In the genomic region with DNA sequence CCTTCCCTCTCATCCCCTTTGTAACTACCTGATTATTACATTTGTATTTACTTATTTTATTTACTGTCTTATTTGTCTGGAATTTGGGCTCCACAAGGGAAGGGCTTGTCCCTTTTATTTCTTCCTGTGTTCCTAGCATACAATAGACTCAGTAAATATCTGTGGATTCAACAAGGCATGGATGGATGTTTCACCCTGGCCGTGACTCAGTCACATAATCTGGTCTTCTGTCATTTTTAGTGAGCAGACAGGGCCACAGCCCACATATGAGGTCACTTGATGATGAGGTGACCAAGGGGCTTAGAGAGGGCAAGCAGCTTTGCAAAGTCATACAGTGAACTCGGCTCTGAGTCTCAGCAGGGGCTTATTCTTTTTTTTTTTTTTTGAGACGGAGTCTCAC, we compare ENCODE assay signal across 15 cellular contexts. TPM values are rescaled to one million over a fixed set of nuclear protein-coding genes. Genes with fewer than 3 reads are reported as not detected.
DNase-seq lines count a peak whose midpoint lies in the region; ATAC-seq, FAIRE-seq and TF ChIP-seq lines count a peak whose summit lies in the region.
"Had no signal": no experiment of that assay in that cellular context is flagged by ENCODE, and none has a peak within 500 bp of the region (broad histone marks: within the 10 kb centered on the region; RNA-seq: fewer than 3 reads in every experiment).

No MANE protein-coding gene starts in this region.

- H3K27me3 Mint-ChIP-seq in Caco-2 (ENCODE audit: insufficient read depth, unreplicated experiment): no peaks in the 10 kb centered on the region
- peaks cover 6% of the 10 kb centered on the region for H3K27me3 Mint-ChIP-seq in endothelial cell (ENCODE audit: unreplicated experiment)
- H3K27me3 Mint-ChIP-seq in neural crest cell (ENCODE audit: low read depth): no peaks in the 10 kb centered on the region
- no peaks in the 10 kb centered on the region for H3K27me3 Mint-ChIP-seq in activated CD4-positive, alpha-beta memory T cell treated with anti-CD3 and anti-CD28 coated beads, Interleukin-2, amount 10 ng/mL, durations not matched to agents 7 days and 5 days

- H3K4me1 ChIP-seq in Caco-2: peaks cover 76% of the 10 kb centered on the region

- intact Hi-C loops in Caco-2 (cut with micrococcal nuclease; ENCODE audit: unreplicated experiment): no loop called here

- H3K36me3 Mint-ChIP-seq in Caco-2 (ENCODE audit: insufficient read depth, unreplicated experiment): peaks cover 12% of the 10 kb centered on the region
- H3K36me3 Mint-ChIP-seq in endothelial cell (ENCODE audit: low read depth, unreplicated experiment): no peaks in the 10 kb centered on the region
- no peaks in the 10 kb centered on the region for H3K36me3 Mint-ChIP-seq in neural crest cell (ENCODE audit: low read depth)
- H3K36me3 Mint-ChIP-seq in activated CD4-positive, alpha-beta memory T cell treated with anti-CD3 and anti-CD28 coated beads, Interleukin-2, amount 10 ng/mL, durations not matched to agents 7 days and 5 days (ENCODE audit: low read depth): no peaks in the 10 kb centered on the region
- H3K36me3 Mint-ChIP-seq: CD4-positive, alpha-beta memory T cell had no signal

- CTCF ChIA-PET in Caco-2 (lab: Charles Lee): interaction anchor here (0.6 to 2.4 kb wide), 3 partner anchors 7 to 92 kb away, joined by 3 to 16 read pairs (median 11); a partner anchor contains a TSS
- CTCF ChIA-PET in activated CD4-positive, alpha-beta memory T cell treated with anti-CD3 and anti-CD28 coated beads, Interleukin-2, amount 10 ng/mL, durations not matched to agents 7 days and 5 days (lab: Charles Lee): interaction anchor here (2.3 kb wide), 1 partner anchor 13 kb away, joined by 8 read pairs; no protein-coding TSS in a partner anchor

- H3K4me1 Mint-ChIP-seq in Caco-2 (ENCODE audit: low read depth, unreplicated experiment) (peaks cover 48% of the 10 kb centered on the region), endothelial cell (ENCODE audit: unreplicated experiment) (peaks cover 23% of the 10 kb centered on the region), neural crest cell (peaks cover 46% of the 10 kb centered on the region)
- H3K4me1 Mint-ChIP-seq in activated CD4-positive, alpha-beta memory T cell treated with anti-CD3 and anti-CD28 coated beads, Interleukin-2, amount 10 ng/mL, durations not matched to agents 7 days and 5 days: no peaks in the 10 kb centered on the region
- H3K4me1 Mint-ChIP-seq: CD4-positive, alpha-beta memory T cell had no signal

- TF ChIP-seq CTCF in Caco-2 (IDR thresholded peaks at IDR 0.05; ENCODE audit: insufficient read depth in 1 of 2, low read depth in 1 of 2, low read length in 1 of 2, severe bottlenecking in 1 of 2, unreplicated experiment in 1 of 2): no peak
- TF ChIP-seq CTCF in endothelial cell (IDR thresholded peaks at IDR 0.05; ENCODE audit: unreplicated experiment): no peak
- TF ChIP-seq CTCF in neural crest cell (conservative IDR thresholded peaks at IDR 0.05): no peak

- no peaks in the 10 kb centered on the region for H3K36me3 ChIP-seq in Caco-2 (ENCODE audit: control insufficient read depth, insufficient read depth, low read length)

- no peak for DNase-seq in Caco-2
- peak; percentile 84 for DNase-seq in RCC 7860 (ENCODE audit: low spot score)
- DNase-seq in endothelial cell (ENCODE audit: low spot score): no peak
- DNase-seq in neural crest cell (ENCODE audit: low read depth, low spot score): no peak
- DNase-seq in NOMO-1 treated with DMSO at 0.1 percent for 48 hours (lab: John Stamatoyannopoulos, UW; ENCODE audit: unreplicated experiment): no peak
- DNase-seq in activated CD4-positive, alpha-beta memory T cell treated with anti-CD3 and anti-CD28 coated beads, Interleukin-2, amount 10 ng/mL, durations not matched to agents 7 days and 5 days: no peak
- DNase-seq: CD4-positive, alpha-beta memory T cell; cortex of kidney; NCI-H187; stimulated activated CD4-positive, alpha-beta T cell treated with anti-CD3 and anti-CD28 coated beads, Interleukin-2, amount 100 ng/mL, for 24 hours had no signal

- no peaks in the 10 kb centered on the region for H3K9me3 ChIP-seq in Caco-2

- no peak overlapping the region for H3K4me3 ChIP-seq in Caco-2 (ENCODE audit: low read depth, low read length)
- H3K4me3 ChIP-seq: lung had no signal

- H3K27me3 ChIP-seq in Caco-2 (replicated peaks; ENCODE audit: control insufficient read depth, insufficient read depth, low read length): no peaks in the 10 kb centered on the region

- no peak for ATAC-seq in GM21526 (IDR thresholded peaks at IDR 0.05; ENCODE audit: low FRiP score, unreplicated experiment)
- ATAC-seq in HG03108 (IDR thresholded peaks at IDR 0.05; ENCODE audit: unreplicated experiment): no peak

- H3K27ac Mint-ChIP-seq in Caco-2 (ENCODE audit: unreplicated experiment) (peak overlapping the region; percentile 91), endothelial cell (ENCODE audit: unreplicated experiment) (peak overlapping the region; percentile 57), neural crest cell (ENCODE audit: unreplicated experiment) (peak overlapping the region; percentile 74)
- no peak overlapping the region for H3K27ac Mint-ChIP-seq in activated CD4-positive, alpha-beta memory T cell treated with anti-CD3 and anti-CD28 coated beads, Interleukin-2, amount 10 ng/mL, durations not matched to agents 7 days and 5 days

- no TSS peak for BruUV-seq in Caco-2 (replicated peaks; lab: Mats Ljungman, UMichigan)

- peak; percentile 43 for FAIRE-seq in RCC 7860 (lab: Jason Lieb, UNC)
- FAIRE-seq: GM18507 had no signal

- H3K4me3 Mint-ChIP-seq in Caco-2 (ENCODE audit: unreplicated experiment) (peak overlapping the region; percentile 52), endothelial cell (ENCODE audit: unreplicated experiment) (no peak overlapping the region), neural crest cell (peak overlapping the region; percentile 50)
- H3K4me3 Mint-ChIP-seq in activated CD4-positive, alpha-beta memory T cell treated with anti-CD3 and anti-CD28 coated beads, Interleukin-2, amount 10 ng/mL, durations not matched to agents 7 days and 5 days: no peak overlapping the region
- H3K4me3 Mint-ChIP-seq: CD4-positive, alpha-beta memory T cell; T-helper 1 cell treated with Interleukin-12 subunit alpha and Interleukin-12 subunit beta and Interleukin-4 antibody, amounts not matched to agents 30 μg/mL and 1 μg/mL, for 36 hours had no signal

- H3K9me3 Mint-ChIP-seq in Caco-2 (ENCODE audit: unreplicated experiment): no peaks in the 10 kb centered on the region
- no peaks in the 10 kb centered on the region for H3K9me3 Mint-ChIP-seq in endothelial cell (ENCODE audit: unreplicated experiment)
- no peaks in the 10 kb centered on the region for H3K9me3 Mint-ChIP-seq in neural crest cell
- H3K9me3 Mint-ChIP-seq in activated CD4-positive, alpha-beta memory T cell treated with anti-CD3 and anti-CD28 coated beads, Interleukin-2, amount 10 ng/mL, durations not matched to agents 7 days and 5 days: no peaks in the 10 kb centered on the region
- H3K9me3 Mint-ChIP-seq: CD4-positive, alpha-beta memory T cell; T-helper 1 cell treated with Interleukin-12 subunit alpha and Interleukin-12 subunit beta and Interleukin-4 antibody, amounts not matched to agents 30 μg/mL and 1 μg/mL, for 36 hours had no signal

- POLR2A ChIA-PET in Caco-2 (lab: Charles Lee): interaction anchor here (0.5 to 3.7 kb wide), 4 partner anchors 8 to 158 kb away, joined by 3 to 26 read pairs (median 4); a partner anchor contains a TSS
- POLR2A ChIA-PET in activated CD4-positive, alpha-beta memory T cell treated with anti-CD3 and anti-CD28 coated beads, Interleukin-2, amount 10 ng/mL, durations not matched to agents 7 days and 5 days (lab: Charles Lee): no interaction called here

RNA-seq across cellular contexts. Expression of a gene that starts 7.8 kb away (rescaled TPM):
- total RNA-seq in Caco-2 (2022) (154 and 177 TPM in 2 replicates), endothelial cell (ENCODE audit: unreplicated experiment) (54.8 TPM), neural crest cell (93.9 and 98.6 TPM in 2 replicates)
- 10 to 100 TPM; 13.8 to 16.5 TPM for total RNA-seq in activated CD4-positive, alpha-beta memory T cell treated with anti-CD3 and anti-CD28 coated beads, Interleukin-2, amount 10 ng/mL, durations not matched to agents 7 days and 5 days

RNA-seq across cellular contexts. Expression of a gene that starts 33.1 kb away (rescaled TPM):
- 6.1 and 7.8 TPM in 2 replicates for total RNA-seq in Caco-2 (2022)
- total RNA-seq in endothelial cell (ENCODE audit: unreplicated experiment): 30.0 TPM
- total RNA-seq in neural crest cell: 19.5 and 23.4 TPM in 2 replicates
- total RNA-seq in activated CD4-positive, alpha-beta memory T cell treated with anti-CD3 and anti-CD28 coated beads, Interleukin-2, amount 10 ng/mL, durations not matched to agents 7 days and 5 days: 10 to 100 TPM; 23.8 to 25.5 TPM

RNA-seq across cellular contexts. Expression of a gene that starts 39.9 kb away (rescaled TPM):
- total RNA-seq in Caco-2 (2022) (1.6 and 2.5 TPM in 2 replicates), endothelial cell (ENCODE audit: unreplicated experiment) (11.9 TPM), neural crest cell (10.2 and 14.0 TPM in 2 replicates)
- 1 to 10 TPM; 3.5 to 5.2 TPM for total RNA-seq in activated CD4-positive, alpha-beta memory T cell treated with anti-CD3 and anti-CD28 coated beads, Interleukin-2, amount 10 ng/mL, durations not matched to agents 7 days and 5 days

RNA-seq across cellular contexts. Expression of a gene that starts 50.0 kb away (rescaled TPM):
- 14.2 and 15.5 TPM in 2 replicates for total RNA-seq in Caco-2 (2022)
- total RNA-seq in endothelial cell (ENCODE audit: unreplicated experiment): 17.3 TPM
- 9.6 and 12.4 TPM in 2 replicates for total RNA-seq in neural crest cell
- total RNA-seq in activated CD4-positive, alpha-beta memory T cell treated with anti-CD3 and anti-CD28 coated beads, Interleukin-2, amount 10 ng/mL, durations not matched to agents 7 days and 5 days: 10 to 100 TPM; 19.7 to 22.4 TPM

RNA-seq across cellular contexts. Expression of a gene that starts 50.4 kb away (rescaled TPM):
- total RNA-seq in Caco-2 (2022) (338 and 348 TPM in 2 replicates), endothelial cell (ENCODE audit: unreplicated experiment) (583 TPM), neural crest cell (354 and 361 TPM in 2 replicates)
- total RNA-seq in activated CD4-positive, alpha-beta memory T cell treated with anti-CD3 and anti-CD28 coated beads, Interleukin-2, amount 10 ng/mL, durations not matched to agents 7 days and 5 days: 100 to 1,000 TPM; 504 to 505 TPM

Comparison
In these comparisons a context has a peak if more than half of its experiments do, and no peak if none do; other contexts are left out.
1. H3K4me3 Mint-ChIP-seq: peak in Caco-2 (single experiment) and neural crest cell (single experiment); none in endothelial cell (single experiment) and activated CD4-positive, alpha-beta memory T cell treated with anti-CD3 and anti-CD28 coated beads, Interleukin-2, amount 10 ng/mL, durations not matched to agents 7 days and 5 days (single experiment).